ENCODE assay signal across 27 cellular contexts in the genomic region with DNA sequence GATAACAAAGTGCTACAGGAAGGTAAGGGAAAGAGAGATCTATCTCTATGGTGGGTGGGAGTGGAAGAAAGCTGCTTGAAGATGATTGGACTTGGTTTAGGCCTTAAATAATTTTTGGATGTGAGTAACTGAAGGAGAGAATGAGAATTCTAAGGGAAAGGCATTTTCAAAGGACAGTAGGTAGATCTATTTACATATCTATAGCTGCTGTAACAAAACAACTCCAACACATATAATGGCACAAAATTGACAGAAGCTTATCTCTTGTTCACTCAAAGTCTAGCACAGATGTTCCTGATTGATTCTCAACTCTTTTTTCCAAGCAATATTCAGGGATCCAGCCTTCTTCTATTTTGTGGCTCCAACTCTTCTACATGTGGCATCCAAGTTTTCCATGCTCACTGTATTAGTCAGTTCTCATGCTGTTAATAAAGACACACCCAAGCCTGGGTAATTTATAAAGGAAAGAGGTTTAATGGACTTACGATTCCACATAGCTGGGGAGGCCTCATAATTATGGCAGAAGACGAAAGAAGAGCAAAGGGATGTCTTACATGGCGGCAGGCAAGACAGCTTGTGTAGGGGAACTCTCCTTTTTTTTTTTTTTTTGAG. TPM values are rescaled to one million over a fixed set of nuclear protein-coding genes. Genes with fewer than 3 reads are reported as not detected.
"Had no signal": no experiment of that assay in that cellular context is flagged by ENCODE, and none has a peak within 500 bp of the region (broad histone marks: within the 10 kb centered on the region; RNA-seq: fewer than 3 reads in every experiment).

No MANE protein-coding gene starts in this region.

- H3K27ac ChIP-seq: body of pancreas, breast epithelium, PC-9, SK-N-MC had no signal

- H3K9me3 ChIP-seq: body of pancreas, breast epithelium had no signal

- H3K27me3 ChIP-seq: body of pancreas, breast epithelium had no signal

- H3K4me2 ChIP-seq: PC-9 had no signal

- DNase-seq: activated CD4-positive, alpha-beta T cell treated with anti-CD3 and anti-CD28 coated beads, Interleukin-2, amount 10 ng/mL, durations not matched to agents 24 days and 14 days; activated CD4-positive, alpha-beta T cell treated with anti-CD3 and anti-CD28 coated beads, Interleukin-2, amount 50 U/mL, for 4 hours; activated CD8-positive, alpha-beta T cell treated with anti-CD3 and anti-CD28 coated beads for 36 hours; activated gamma-delta T cell; activated naive CD4-positive, alpha-beta T cell treated with Interleukin-2 at 50 U/mL for 16 hours; activated naive CD8-positive, alpha-beta T cell treated with anti-CD3 and anti-CD28 coated beads, Interleukin-2, amount 10 ng/mL, durations not matched to agents 7 days and 5 days; activated T-cell treated with anti-CD3 and anti-CD28 coated beads, Interleukin-2, amount 50 U/mL, for 1 hour; activated T-cell treated with anti-CD3 and anti-CD28 coated beads, Interleukin-2, amount 50 U/mL, for 72 hours; body of pancreas; NCI-H1092 treated with DMSO at 0.1 percent for 48 hours; NCI-H1417; NCI-H146; NCI-H187; NCI-H2029 treated with DMSO at 0.1 percent for 48 hours; NCI-H2107; NCI-H2171; NCI-H510A; NCI-H526; NCI-H748 treated with DMSO at 0.1 percent for 48 hours; NK-92 treated with Interleukin-12 subunit alpha and Interleukin-12 subunit beta, amount 100 ng/mL, for 24 hours; PC-9; Right ventricle myocardium superior; T1000 had no signal

- H3K4me1 ChIP-seq: breast epithelium had no signal

- H3K4me3 ChIP-seq: body of pancreas, breast epithelium, PC-9, SK-N-MC had no signal

- H2AFZ ChIP-seq: PC-9 had no signal

- H3K36me3 ChIP-seq: breast epithelium had no signal

- ATAC-seq: activated CD8-positive, alpha-beta T cell treated with anti-CD3 and anti-CD28 coated beads for 36 hours; activated T-cell treated with anti-CD3 and anti-CD28 coated beads, Interleukin-2, amount 50 U/mL, for 72 hours; activated T-helper 17 cell treated with anti-CD3 and anti-CD28 coated beads, Interleukin-2, amount 50 U/mL, for 72 hours; body of pancreas had no signal

RNA-seq across cellular contexts. Expression of gene DDAH1, which starts 3.1 kb away (rescaled TPM):
- total RNA-seq: activated CD4-positive, alpha-beta T cell treated with anti-CD3 and anti-CD28 coated beads, Interleukin-2, amount 10 ng/mL, durations not matched to agents 24 days and 14 days; activated naive CD8-positive, alpha-beta T cell treated with anti-CD3 and anti-CD28 coated beads, Interleukin-2, amount 10 ng/mL, durations not matched to agents 7 days and 5 days; T-helper 1 cell treated with Interleukin-12 subunit alpha and Interleukin-12 subunit beta and Interleukin-4 antibody, amounts not matched to agents 30 ng/mL and 1 ng/mL, for 36 hours had no signal
